ENCODE assay signal across 1 cellular context in the genomic region with DNA sequence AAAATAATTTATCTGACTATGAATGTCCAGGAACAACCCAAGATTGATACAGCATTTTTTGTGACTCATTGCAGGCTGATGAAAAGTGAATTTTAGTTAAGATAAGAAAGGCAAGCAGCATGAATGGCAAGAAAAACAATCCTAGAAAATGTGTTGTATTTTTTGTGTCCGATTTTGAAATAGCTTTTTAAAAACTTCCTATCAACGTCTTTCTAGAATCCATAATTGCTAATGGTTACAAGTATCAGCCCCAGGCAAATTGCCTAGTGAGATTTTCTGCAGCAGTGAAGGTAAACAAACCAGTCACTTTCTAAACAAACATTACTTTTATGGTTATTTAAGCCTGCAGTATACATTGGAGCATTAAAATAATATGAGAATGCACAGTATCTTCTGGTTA.
A peak's percentile ranks its signal among the peaks of the same experiment; 100 is the strongest.
TF ChIP-seq lines count a peak whose summit lies in the region.

No MANE protein-coding gene starts in this region.

TF ChIP-seq in SK-N-SH, 30 proteins besides CTCF, POLR2A, EP300 and RAD21 (continued from another document):
- TF ChIP-seq, protein P1, sequence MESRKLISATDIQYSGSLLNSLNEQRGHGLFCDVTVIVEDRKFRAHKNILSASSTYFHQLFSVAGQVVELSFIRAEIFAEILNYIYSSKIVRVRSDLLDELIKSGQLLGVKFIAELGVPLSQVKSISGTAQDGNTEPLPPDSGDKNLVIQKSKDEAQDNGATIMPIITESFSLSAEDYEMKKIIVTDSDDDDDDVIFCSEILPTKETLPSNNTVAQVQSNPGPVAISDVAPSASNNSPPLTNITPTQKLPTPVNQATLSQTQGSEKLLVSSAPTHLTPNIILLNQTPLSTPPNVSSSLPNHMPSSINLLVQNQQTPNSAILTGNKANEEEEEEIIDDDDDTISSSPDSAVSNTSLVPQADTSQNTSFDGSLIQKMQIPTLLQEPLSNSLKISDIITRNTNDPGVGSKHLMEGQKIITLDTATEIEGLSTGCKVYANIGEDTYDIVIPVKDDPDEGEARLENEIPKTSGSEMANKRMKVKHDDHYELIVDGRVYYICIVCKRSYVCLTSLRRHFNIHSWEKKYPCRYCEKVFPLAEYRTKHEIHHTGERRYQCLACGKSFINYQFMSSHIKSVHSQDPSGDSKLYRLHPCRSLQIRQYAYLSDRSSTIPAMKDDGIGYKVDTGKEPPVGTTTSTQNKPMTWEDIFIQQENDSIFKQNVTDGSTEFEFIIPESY (IDR thresholded peaks at IDR 0.05; ENCODE audit: borderline replicate concordance, low read depth): no peak
- TF ChIP-seq, protein P2, sequence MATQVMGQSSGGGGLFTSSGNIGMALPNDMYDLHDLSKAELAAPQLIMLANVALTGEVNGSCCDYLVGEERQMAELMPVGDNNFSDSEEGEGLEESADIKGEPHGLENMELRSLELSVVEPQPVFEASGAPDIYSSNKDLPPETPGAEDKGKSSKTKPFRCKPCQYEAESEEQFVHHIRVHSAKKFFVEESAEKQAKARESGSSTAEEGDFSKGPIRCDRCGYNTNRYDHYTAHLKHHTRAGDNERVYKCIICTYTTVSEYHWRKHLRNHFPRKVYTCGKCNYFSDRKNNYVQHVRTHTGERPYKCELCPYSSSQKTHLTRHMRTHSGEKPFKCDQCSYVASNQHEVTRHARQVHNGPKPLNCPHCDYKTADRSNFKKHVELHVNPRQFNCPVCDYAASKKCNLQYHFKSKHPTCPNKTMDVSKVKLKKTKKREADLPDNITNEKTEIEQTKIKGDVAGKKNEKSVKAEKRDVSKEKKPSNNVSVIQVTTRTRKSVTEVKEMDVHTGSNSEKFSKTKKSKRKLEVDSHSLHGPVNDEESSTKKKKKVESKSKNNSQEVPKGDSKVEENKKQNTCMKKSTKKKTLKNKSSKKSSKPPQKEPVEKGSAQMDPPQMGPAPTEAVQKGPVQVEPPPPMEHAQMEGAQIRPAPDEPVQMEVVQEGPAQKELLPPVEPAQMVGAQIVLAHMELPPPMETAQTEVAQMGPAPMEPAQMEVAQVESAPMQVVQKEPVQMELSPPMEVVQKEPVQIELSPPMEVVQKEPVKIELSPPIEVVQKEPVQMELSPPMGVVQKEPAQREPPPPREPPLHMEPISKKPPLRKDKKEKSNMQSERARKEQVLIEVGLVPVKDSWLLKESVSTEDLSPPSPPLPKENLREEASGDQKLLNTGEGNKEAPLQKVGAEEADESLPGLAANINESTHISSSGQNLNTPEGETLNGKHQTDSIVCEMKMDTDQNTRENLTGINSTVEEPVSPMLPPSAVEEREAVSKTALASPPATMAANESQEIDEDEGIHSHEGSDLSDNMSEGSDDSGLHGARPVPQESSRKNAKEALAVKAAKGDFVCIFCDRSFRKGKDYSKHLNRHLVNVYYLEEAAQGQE (IDR thresholded peaks at IDR 0.05; ENCODE audit: low read depth, low read length): no peak
- no peak for TF ChIP-seq FOXJ3 (CRISPR knock-in tag; IDR thresholded peaks at IDR 0.05)
- no peak for TF ChIP-seq NRF1 (IDR thresholded peaks at IDR 0.05; ENCODE audit: low read depth, low read length)
- no peak for TF ChIP-seq FOXM1 (IDR thresholded peaks at IDR 0.05; ENCODE audit: low read depth)
- no peak for TF ChIP-seq SMC3 (IDR thresholded peaks at IDR 0.05; ENCODE audit: low read depth, low read length)
- TF ChIP-seq, protein P3, sequence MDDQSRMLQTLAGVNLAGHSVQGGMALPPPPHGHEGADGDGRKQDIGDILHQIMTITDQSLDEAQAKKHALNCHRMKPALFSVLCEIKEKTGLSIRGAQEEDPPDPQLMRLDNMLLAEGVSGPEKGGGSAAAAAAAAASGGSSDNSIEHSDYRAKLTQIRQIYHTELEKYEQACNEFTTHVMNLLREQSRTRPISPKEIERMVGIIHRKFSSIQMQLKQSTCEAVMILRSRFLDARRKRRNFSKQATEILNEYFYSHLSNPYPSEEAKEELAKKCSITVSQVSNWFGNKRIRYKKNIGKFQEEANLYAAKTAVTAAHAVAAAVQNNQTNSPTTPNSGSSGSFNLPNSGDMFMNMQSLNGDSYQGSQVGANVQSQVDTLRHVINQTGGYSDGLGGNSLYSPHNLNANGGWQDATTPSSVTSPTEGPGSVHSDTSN (IDR thresholded peaks at IDR 0.05): no peak
- 0 out of 2 replicates have a peak, but pooled peaks have one; percentile 5 for TF ChIP-seq TCF12 (IDR thresholded peaks at IDR 0.05)
- TF ChIP-seq TAF1 (IDR thresholded peaks at IDR 0.05; ENCODE audit: borderline replicate concordance, low read depth, low read length): no peak
- no peak for TF ChIP-seq RCOR1 (IDR thresholded peaks at IDR 0.05; ENCODE audit: low read length)
- TF ChIP-seq, protein P4, sequence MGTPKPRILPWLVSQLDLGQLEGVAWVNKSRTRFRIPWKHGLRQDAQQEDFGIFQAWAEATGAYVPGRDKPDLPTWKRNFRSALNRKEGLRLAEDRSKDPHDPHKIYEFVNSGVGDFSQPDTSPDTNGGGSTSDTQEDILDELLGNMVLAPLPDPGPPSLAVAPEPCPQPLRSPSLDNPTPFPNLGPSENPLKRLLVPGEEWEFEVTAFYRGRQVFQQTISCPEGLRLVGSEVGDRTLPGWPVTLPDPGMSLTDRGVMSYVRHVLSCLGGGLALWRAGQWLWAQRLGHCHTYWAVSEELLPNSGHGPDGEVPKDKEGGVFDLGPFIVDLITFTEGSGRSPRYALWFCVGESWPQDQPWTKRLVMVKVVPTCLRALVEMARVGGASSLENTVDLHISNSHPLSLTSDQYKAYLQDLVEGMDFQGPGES (IDR thresholded peaks at IDR 0.05; ENCODE audit: low read depth, low read length): no peak
- peak; percentile 39; the same call in 1 of the 2 replicates for TF ChIP-seq JUND (IDR thresholded peaks at IDR 0.05)
